In the genomic region with DNA sequence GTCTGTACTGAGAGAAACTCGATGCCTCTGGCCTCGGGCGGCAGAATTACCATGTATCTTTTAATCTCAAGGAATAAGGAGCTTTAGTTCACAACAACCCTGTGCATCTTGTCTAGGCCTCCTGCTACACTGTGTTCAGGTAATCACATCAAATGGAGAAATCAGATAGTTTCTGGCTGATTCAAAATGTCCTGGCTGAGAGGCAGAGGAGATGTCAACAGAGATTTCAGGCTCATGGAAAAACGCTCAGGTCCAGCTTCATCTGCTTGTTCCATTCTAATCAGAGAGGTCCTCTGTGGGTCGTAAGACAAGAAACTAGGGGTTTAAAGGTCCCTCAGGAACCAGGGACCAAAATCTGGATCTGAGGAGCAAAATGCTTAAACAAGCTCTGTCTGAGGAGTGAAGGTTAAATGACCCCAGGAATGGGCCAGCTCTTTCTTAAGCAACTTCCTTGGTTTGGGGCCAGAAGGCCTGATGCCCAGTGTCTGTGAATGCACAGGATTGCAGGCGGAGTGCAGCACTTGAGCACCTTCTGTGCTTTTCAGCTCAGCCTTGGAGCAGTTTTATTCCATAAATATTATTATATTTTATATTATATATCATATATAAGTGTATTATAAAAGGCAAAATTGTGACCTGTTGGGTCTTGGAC, we compare ENCODE assay signal across 10 cellular contexts.
DNase-seq lines count a peak whose midpoint lies in the region; ATAC-seq and TF ChIP-seq lines count a peak whose summit lies in the region.
"Had no signal": no experiment of that assay in that cellular context is flagged by ENCODE, and none has a peak within 500 bp of the region (broad histone marks: within the 10 kb centered on the region; RNA-seq: fewer than 3 reads in every experiment).

No MANE protein-coding gene starts in this region.

- H3K27ac ChIP-seq in esophagus muscularis mucosa (replicated peaks in 1 of 4) (peak overlapping the region; percentile 42 to 55 (median 47)), esophagus squamous epithelium (no peak overlapping the region)
- H3K27ac ChIP-seq: KMS-11 had no signal

- TF ChIP-seq CTCF in esophagus muscularis mucosa (IDR thresholded peaks at IDR 0.05) (no peak), esophagus squamous epithelium (IDR thresholded peaks at IDR 0.05) (no peak)

- no peak for TF ChIP-seq EP300 in esophagus muscularis mucosa (IDR thresholded peaks at IDR 0.05)

- TF ChIP-seq POLR2A in esophagus muscularis mucosa (IDR thresholded peaks at IDR 0.05; ENCODE audit: low read depth) (no peak), esophagus squamous epithelium (IDR thresholded peaks at IDR 0.05) (no peak)

- ATAC-seq in GM18511 (IDR thresholded peaks at IDR 0.05; ENCODE audit: unreplicated experiment), result no peak
- ATAC-seq: activated T-cell treated with anti-CD3 and anti-CD28 coated beads, Interleukin-2, amount 50 U/mL, for 4 hours had no signal

- H3K27me3 ChIP-seq in esophagus muscularis mucosa (no peaks in the 10 kb centered on the region), esophagus squamous epithelium (no peaks in the 10 kb centered on the region)

- H3K4me1 ChIP-seq in esophagus muscularis mucosa, result peaks cover 20 to 31% (median 26%) of the 10 kb centered on the region in 4 donors
- H3K4me1 ChIP-seq in esophagus squamous epithelium, result peaks cover 3 to 45% (median 8%) of the 10 kb centered on the region in 3 donors

- H3K4me3 ChIP-seq in esophagus muscularis mucosa (no peak overlapping the region), esophagus squamous epithelium (no peak overlapping the region)

- 67% methylated on average over 6 of the region's 6 CpGs for WGBS in esophagus muscularis mucosa
- WGBS in esophagus squamous epithelium, 2 donors, result 71 to 89% methylated on average over 5 to 6 of the region's 6 CpGs

- H3K36me3 ChIP-seq in esophagus muscularis mucosa (no peaks in the 10 kb centered on the region), esophagus squamous epithelium (no peaks in the 10 kb centered on the region)

- H3K9me3 ChIP-seq in esophagus muscularis mucosa, result no peaks in the 10 kb centered on the region
- H3K9me3 ChIP-seq in esophagus squamous epithelium, result no peaks in the 10 kb centered on the region

- intact Hi-C loops in esophagus muscularis mucosa (cut with DNase I) (no loop called here), esophagus squamous epithelium (cut with DNase I) (no loop called here)

- peak; percentile 27 to 53 for DNase-seq in NOMO-1 (lab: John Stamatoyannopoulos, UW; ENCODE audit: unreplicated experiment in 2 of 2)
- peak; percentile 93 for DNase-seq in esophagus muscularis mucosa (ENCODE audit: extremely low spot score)
- DNase-seq in medulla oblongata (ENCODE audit: extremely low spot score), result peak; percentile 59
- peak; percentile 71 for DNase-seq in ureter (ENCODE audit: low spot score)
- DNase-seq in esophagus squamous epithelium (lab: John Stamatoyannopoulos, UW), result no peak
- no peak for DNase-seq in cerebellar cortex (ENCODE audit: low spot score)
- DNase-seq: activated T-cell treated with anti-CD3 and anti-CD28 coated beads, Interleukin-2, amount 50 U/mL, for 4 hours; T1000 had no signal

Comparison
In these comparisons a context has a peak if more than half of its experiments do, and no peak if none do; other contexts are left out.
1. DNase-seq: peak in NOMO-1 (2 of 2), esophagus muscularis mucosa (single experiment), medulla oblongata (single experiment) and ureter (single experiment); none in esophagus squamous epithelium (single experiment) and cerebellar cortex (single experiment).
2. H3K27ac ChIP-seq: peak in esophagus muscularis mucosa (4 of 4); none in esophagus squamous epithelium (0 of 4).